In the genomic region with DNA sequence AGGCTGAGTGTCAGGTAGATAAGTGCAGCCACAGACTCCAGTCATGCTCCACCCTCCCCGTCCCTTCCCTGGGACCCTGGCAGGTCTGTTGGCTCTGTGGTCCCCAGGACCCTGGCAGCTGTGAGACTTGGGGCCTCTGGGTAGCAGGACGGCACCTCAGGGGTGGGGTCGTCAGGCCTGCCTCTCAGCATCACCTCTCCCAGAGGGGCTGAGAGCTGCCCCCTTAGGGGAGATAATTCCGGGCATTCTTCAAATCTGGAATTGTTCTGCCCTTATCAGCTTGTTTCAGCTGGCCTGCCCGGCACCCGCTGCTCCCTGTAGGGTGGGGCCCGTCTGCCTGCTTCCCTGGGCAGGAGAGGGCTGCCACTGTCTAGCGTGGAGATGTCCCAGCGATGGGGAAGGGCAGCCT, we compare ENCODE assay signal across 26 cellular contexts. TPM values are rescaled to one million over a fixed set of nuclear protein-coding genes. Genes with fewer than 3 reads are reported as not detected.
DNase-seq lines count a peak whose midpoint lies in the region; ATAC-seq and TF ChIP-seq lines count a peak whose summit lies in the region.
"Had no signal": no experiment of that assay in that cellular context is flagged by ENCODE, and none has a peak within 500 bp of the region (broad histone marks: within the 10 kb centered on the region; RNA-seq: fewer than 3 reads in every experiment).

No MANE protein-coding gene starts in this region.

- intact Hi-C loops in body of pancreas (cut with DNase I) (no loop called here), left cardiac atrium (cut with DNase I) (no loop called here)

- no peak overlapping the region for H2BK12ac ChIP-seq in neuronal stem cell (ENCODE audit: low read length)

- H3K4me1 ChIP-seq in body of pancreas = peaks cover 74% of the 10 kb centered on the region
- peaks cover 0 to 8% of the 10 kb centered on the region in 2 donors for H3K4me1 ChIP-seq in neuronal stem cell (ENCODE audit: control insufficient read depth in 2 of 2, insufficient read depth in 1 of 2, low read depth in 1 of 2, low read length in 2 of 2)
- H3K4me1 ChIP-seq in upper lobe of left lung = peaks cover 12 to 19% (median 16%) of the 10 kb centered on the region in 4 donors
- H3K4me1 ChIP-seq: tibial nerve had no signal

- WGBS in body of pancreas, 2 donors = 37 to 60% methylated on average over 2 to 9 of the region's 9 CpGs
- WGBS in neuronal stem cell (ENCODE audit: extremely low coverage in 2 of 2, insufficient read length in 2 of 2, insufficient replicate concordance in 1 of 2), 2 donors = no CpG with 5 or more reads among the region's 9 CpGs
- WGBS in upper lobe of left lung, 2 donors = 55% methylated on average over 9 of the region's 9 CpGs; no CpG with 5 or more reads in 1 of the 2 donors

- H2AK5ac ChIP-seq in neuronal stem cell (ENCODE audit: low read depth, low read length) = peak overlapping the region; percentile 32

- H4K8ac ChIP-seq in neuronal stem cell (ENCODE audit: low read depth, low read length) = no peak overlapping the region

- no peak overlapping the region for H3K4ac ChIP-seq in neuronal stem cell (ENCODE audit: low read length)

- H2AFZ ChIP-seq in neuronal stem cell (ENCODE audit: low read length) = no peak overlapping the region

- H3K27me3 ChIP-seq in body of pancreas (no peaks in the 10 kb centered on the region), neuronal stem cell (ENCODE audit: control insufficient read depth in 3 of 3, insufficient read depth in 3 of 3, low read depth in 1 of 3, low read length in 3 of 3) (no peaks in the 10 kb centered on the region), upper lobe of left lung (no peaks in the 10 kb centered on the region)
- H3K27me3 ChIP-seq: dorsolateral prefrontal cortex, ovary, tibial nerve had no signal

- no peak overlapping the region for H4K91ac ChIP-seq in neuronal stem cell (ENCODE audit: low read depth, low read length, poor library complexity)

- H3K14ac ChIP-seq in neuronal stem cell (ENCODE audit: low read length) = no peak overlapping the region

- peak overlapping the region; percentile 67 to 86 (median 78) for H3K27ac ChIP-seq in body of pancreas
- H3K27ac ChIP-seq in neuronal stem cell (replicated peaks; ENCODE audit: low read length) = no peak overlapping the region
- peak overlapping the region; percentile 61 to 82 (median 80) for H3K27ac ChIP-seq in upper lobe of left lung
- H3K27ac ChIP-seq: ovary had no signal

- peak overlapping the region; percentile 50 for H3K18ac ChIP-seq in neuronal stem cell (ENCODE audit: low read length)

- H3K4me3 ChIP-seq in body of pancreas (no peak overlapping the region), neuronal stem cell (ENCODE audit: low read length in 2 of 2) (no peak overlapping the region), upper lobe of left lung (no peak overlapping the region)
- H3K4me3 ChIP-seq: dorsolateral prefrontal cortex, ovary, tibial nerve had no signal

- no peak overlapping the region for H3K23ac ChIP-seq in neuronal stem cell (ENCODE audit: low read depth, low read length, poor library complexity)

- H3K36me3 ChIP-seq in body of pancreas (replicated peaks in 1 of 2; ENCODE audit: insufficient read depth in 1 of 2, low read depth in 2 of 2) (no peaks in the 10 kb centered on the region), neuronal stem cell (replicated peaks in 1 of 2; ENCODE audit: control insufficient read depth in 2 of 2, insufficient read depth in 2 of 2, low read length in 2 of 2) (peaks cover 0 to 25% of the 10 kb centered on the region in 2 donors), upper lobe of left lung (no peaks in the 10 kb centered on the region)
- H3K36me3 ChIP-seq: ovary, tibial nerve had no signal

- no peak for TF ChIP-seq POLR2A in body of pancreas (IDR thresholded peaks at IDR 0.05)
- TF ChIP-seq POLR2A in upper lobe of left lung (IDR thresholded peaks at IDR 0.05) = no peak
- TF ChIP-seq POLR2A in erythroblast (IDR thresholded peaks at IDR 0.05; ENCODE audit: low read length) = no peak

- H3K9ac ChIP-seq in neuronal stem cell (ENCODE audit: low read depth, low read length, poor library complexity) = no peak overlapping the region

- no peak for TF ChIP-seq CTCF in body of pancreas (IDR thresholded peaks at IDR 0.05)
- no peak for TF ChIP-seq CTCF in upper lobe of left lung (IDR thresholded peaks at IDR 0.05)

- TF ChIP-seq EP300 in upper lobe of left lung (IDR thresholded peaks at IDR 0.05) = peak in 1 of 4 donors; percentile 19

- no peaks in the 10 kb centered on the region for H3K9me3 ChIP-seq in body of pancreas
- peaks cover 0 to 1% of the 10 kb centered on the region in 2 donors for H3K9me3 ChIP-seq in neuronal stem cell (replicated peaks in 1 of 2; ENCODE audit: control insufficient read depth in 2 of 2, insufficient read depth in 1 of 2, low read depth in 1 of 2, low read length in 2 of 2)
- no peaks in the 10 kb centered on the region for H3K9me3 ChIP-seq in upper lobe of left lung
- H3K9me3 ChIP-seq: ovary, tibial nerve had no signal

- H2BK15ac ChIP-seq in neuronal stem cell (ENCODE audit: low read length) = peak overlapping the region; percentile 10

- no peak overlapping the region for H2BK5ac ChIP-seq in neuronal stem cell (ENCODE audit: low read length)

- no peak overlapping the region for H3K4me2 ChIP-seq in neuronal stem cell (ENCODE audit: insufficient read depth, low read length, poor library complexity, severe bottlenecking)

- no peaks in the 10 kb centered on the region for H3K79me1 ChIP-seq in neuronal stem cell (ENCODE audit: low read depth, low read length)

- no peak overlapping the region for H2BK120ac ChIP-seq in neuronal stem cell (ENCODE audit: low read depth, low read length)

- DNase-seq in body of pancreas = peak in 1 of 4 donors; percentile 52
- peak; percentile 68 for DNase-seq in left cardiac atrium
- no peak for DNase-seq in neuronal stem cell (ENCODE audit: low spot score)
- DNase-seq in upper lobe of left lung = peak in 1 of 2 donors; percentile 50
- DNase-seq in activated naive CD4-positive, alpha-beta T cell treated with Interleukin-2 at 50 U/mL for 16 hours = no peak
- DNase-seq in C1 segment of cervical spinal cord (lab: John Stamatoyannopoulos, UW) = no peak
- no peak for DNase-seq in erythroblast (lab: John Stamatoyannopoulos, UW)
- DNase-seq: activated CD4-positive, alpha-beta T cell treated with anti-CD3 and anti-CD28 coated beads for 48 hours; CD4-positive, alpha-beta memory T cell; DMS53; dorsolateral prefrontal cortex; foreskin fibroblast; GDM1; islet precursor cell; mesendoderm; natural killer cell; NCI-H1048; NCI-H1930; NCI-H345; SIG-M5; stimulated activated CD4-positive, alpha-beta T cell treated with anti-CD3 and anti-CD28 coated beads, Interleukin-1b, Interleukin-23, amount 100 ng/mL, for 48 hours; T-cell had no signal

- no peak for ATAC-seq in body of pancreas
- peak; percentile 55 to 59 for ATAC-seq in left cardiac atrium
- ATAC-seq in upper lobe of left lung (ENCODE audit: low FRiP score in 2 of 2) = peak; percentile 7 to 35
- no peak for ATAC-seq in GM18873 (IDR thresholded peaks at IDR 0.05; ENCODE audit: low FRiP score, unreplicated experiment)
- ATAC-seq: natural killer cell; stimulated activated effector memory CD8-positive, alpha-beta T cell treated with anti-CD3 and anti-CD28 coated beads, Interleukin-12 subunit alpha, Interleukin-12 subunit beta, amount 100 ng/mL, for 72 hours; T-cell had no signal

RNA-seq across cellular contexts. Expression of a gene that starts 23.3 kb away (rescaled TPM):
- total RNA-seq in body of pancreas (100 to 1,000 TPM in 1 of 2 donors, 10 to 100 TPM in 1; 36.9 to 106 TPM), left cardiac atrium (10 to 100 TPM; 45.0 to 90.7 TPM), upper lobe of left lung (100 to 1,000 TPM in 3 of 6 donors, 10 to 100 TPM in 3; 57.0 to 108 (median 96.6) TPM)
- 42.1 TPM for polyA plus RNA-seq in neuronal stem cell (2013, experiment 1 of 2)
- polyA plus RNA-seq in neuronal stem cell (2013, experiment 2 of 2) = 42.8 TPM

Comparison
In these comparisons a context has a peak if more than half of its experiments do, and no peak if none do; other contexts are left out.
1. ATAC-seq: peak in left cardiac atrium (2 of 2) and upper lobe of left lung (2 of 2); none in body of pancreas (single experiment) and GM18873 (single experiment).